8 cellular contexts compared by ENCODE assay signal in genomic region chr1:173866462-173866861, GRCh38. TPM values are rescaled to one million over a fixed set of nuclear protein-coding genes. Genes with fewer than 3 reads are reported as not detected.
DNase-seq lines count a peak whose midpoint lies in the region; ATAC-seq, FAIRE-seq and TF ChIP-seq lines count a peak whose summit lies in the region.

No MANE protein-coding gene starts in this region.

- no peak for ATAC-seq in body of pancreas

- H2BK120ac ChIP-seq in mesendoderm (ENCODE audit: low read depth, low read length), result no peak overlapping the region

- peak overlapping the region; percentile 75 for H3K4me3 ChIP-seq in AG09309 (ENCODE audit: control insufficient read depth, low read depth, low read length)
- H3K4me3 ChIP-seq in HUES48 (ENCODE audit: low read depth, low read length), result peak overlapping the region; percentile 97
- peak overlapping the region in 1 of 2 donors; percentile 88 for H3K4me3 ChIP-seq in body of pancreas
- peak overlapping the region; percentile 81 for H3K4me3 ChIP-seq in mesendoderm (ENCODE audit: low read length)

- H3K36me3 ChIP-seq in HUES48 (ENCODE audit: control insufficient read depth, insufficient read depth, low read length) (peaks cover 62% of the 10 kb centered on the region), body of pancreas (replicated peaks in 1 of 2; ENCODE audit: insufficient read depth in 1 of 2, low read depth in 2 of 2) (peaks cover 0 to 11% of the 10 kb centered on the region in 2 donors), mesendoderm (ENCODE audit: control insufficient read depth, insufficient read depth, low read length) (peaks cover 18% of the 10 kb centered on the region)

- 4 to 14% methylated on average over 1 of the region's 1 CpG for WGBS in body of pancreas, 2 donors
- no CpG with 5 or more reads among the region's 1 CpG for WGBS in mesendoderm (ENCODE audit: extremely low coverage, insufficient coverage, low lambda C conversion rate)

- H3K4me2 ChIP-seq in mesendoderm (ENCODE audit: low read length), result peak overlapping the region; percentile 84

- peaks cover 25% of the 10 kb centered on the region; the same call in 1 of the 2 replicates for H3K4me1 ChIP-seq in HUES48 (ENCODE audit: control insufficient read depth, insufficient read depth, low read length)
- peaks cover 59% of the 10 kb centered on the region for H3K4me1 ChIP-seq in body of pancreas
- H3K4me1 ChIP-seq in mesendoderm (ENCODE audit: control insufficient read depth, low read depth, low read length), result no peaks in the 10 kb centered on the region

- no peak overlapping the region for H3K4ac ChIP-seq in mesendoderm (ENCODE audit: low read depth, low read length)

- no peak overlapping the region for H2BK5ac ChIP-seq in mesendoderm (ENCODE audit: low read length)

- TF ChIP-seq CTCF in AG09309 (IDR thresholded peaks at IDR 0.05; ENCODE audit: control insufficient read depth, insufficient read depth, low read depth, low read length, missing control alignments) (no peak), body of pancreas (IDR thresholded peaks at IDR 0.05) (no peak)

- no peaks in the 10 kb centered on the region for H3K27me3 ChIP-seq in HUES48 (ENCODE audit: control insufficient read depth, insufficient read depth, low read length)
- no peaks in the 10 kb centered on the region for H3K27me3 ChIP-seq in body of pancreas
- H3K27me3 ChIP-seq in mesendoderm (ENCODE audit: insufficient read depth, low read length, poor library complexity), result no peaks in the 10 kb centered on the region

- no peak overlapping the region for H4K8ac ChIP-seq in mesendoderm (ENCODE audit: low read depth, low read length)

- FAIRE-seq in urothelium cell line (lab: Jason Lieb, UNC), result no peak

- peaks cover 37% of the 10 kb centered on the region for H3K79me2 ChIP-seq in mesendoderm (ENCODE audit: control insufficient read depth, insufficient read depth, low read length)

- no peak overlapping the region for H2BK15ac ChIP-seq in mesendoderm (replicated peaks; ENCODE audit: low read depth)

- intact Hi-C loops in body of pancreas (cut with DNase I), result loop anchor here (10.0 kb wide), 1 partner anchor 88 kb away; no protein-coding TSS in a partner anchor

- peaks cover 9% of the 10 kb centered on the region for H3K79me1 ChIP-seq in mesendoderm (ENCODE audit: low read length)

- no peak overlapping the region for H4K5ac ChIP-seq in mesendoderm (ENCODE audit: low read length)

- no peak for TF ChIP-seq POLR2A in body of pancreas (IDR thresholded peaks at IDR 0.05)

- peak overlapping the region; percentile 96 for H3K56ac ChIP-seq in mesendoderm (ENCODE audit: low read length)

- no peak for DNase-seq in AG09309 (ENCODE audit: low read depth)
- no peak for DNase-seq in body of pancreas
- no peak for DNase-seq in mesendoderm
- no peak for DNase-seq in NCI-H345 (lab: John Stamatoyannopoulos, UW)
- DNase-seq in urothelium cell line (ENCODE audit: low spot score), result no peak
- no peak for DNase-seq in stimulated activated CD4-positive, alpha-beta T cell treated with anti-CD3 and anti-CD28 coated beads, Interleukin-2, amount 100 ng/mL, for 24 hours
- no peak for DNase-seq in NCI-H2081 treated with DMSO at 0.1 percent for 48 hours (lab: John Stamatoyannopoulos, UW)

- H3K9me3 ChIP-seq in HUES48 (ENCODE audit: control insufficient read depth, insufficient read depth, low read length), result no peaks in the 10 kb centered on the region
- no peaks in the 10 kb centered on the region for H3K9me3 ChIP-seq in body of pancreas

- H3K27ac ChIP-seq in HUES48 (ENCODE audit: low read depth, low read length), result peak overlapping the region; percentile 94
- peak overlapping the region in 3 of 4 donors; percentile 96 to 98 (median 98) for H3K27ac ChIP-seq in body of pancreas
- H3K27ac ChIP-seq in mesendoderm (ENCODE audit: low read depth, low read length), result peak overlapping the region; percentile 36

- H3K9ac ChIP-seq in HUES48 (ENCODE audit: low read depth, low read length) (peak overlapping the region; percentile 99), mesendoderm (ENCODE audit: low read length) (peak overlapping the region; percentile 92)

- H3K18ac ChIP-seq in mesendoderm (ENCODE audit: low read length), result no peak overlapping the region

- H3K23ac ChIP-seq in mesendoderm (ENCODE audit: low read length), result peak overlapping the region; percentile 29

- no peak overlapping the region for H2AK5ac ChIP-seq in mesendoderm (ENCODE audit: low read length)

RNA-seq across cellular contexts. Expression of gene GAS5, which starts 1.3 kb away (rescaled TPM):
- total RNA-seq in body of pancreas, result 100 to 1,000 TPM; 413 to 570 TPM
- 441 TPM for polyA plus RNA-seq in mesendoderm (2013, experiment 1 of 2)
- 415 TPM for polyA plus RNA-seq in mesendoderm (2013, experiment 2 of 2)

RNA-seq across cellular contexts. Expression of gene ZBTB37, which starts 1.7 kb away (rescaled TPM):
- total RNA-seq in body of pancreas, result 1 to 10 TPM; 6.2 to 6.6 TPM
- 2.7 TPM for polyA plus RNA-seq in mesendoderm (2013, experiment 1 of 2)
- polyA plus RNA-seq in mesendoderm (2013, experiment 2 of 2), result 2.7 TPM

RNA-seq across cellular contexts. Expression of gene CENPL, which starts 41.8 kb away (rescaled TPM):
- total RNA-seq in body of pancreas, result 1 to 10 TPM in 1 of 2 donors, under 1 TPM in 1; 0.99 to 1.0 TPM
- polyA plus RNA-seq in mesendoderm (2013, experiment 1 of 2), result 10.6 TPM
- 10.4 TPM for polyA plus RNA-seq in mesendoderm (2013, experiment 2 of 2)

RNA-seq across cellular contexts. Expression of gene DARS2, which starts 42.0 kb away (rescaled TPM):
- 10 to 100 TPM in 1 of 2 donors, 1 to 10 TPM in 1; 7.5 to 11.2 TPM for total RNA-seq in body of pancreas
- 31.1 TPM for polyA plus RNA-seq in mesendoderm (2013, experiment 1 of 2)
- 29.8 TPM for polyA plus RNA-seq in mesendoderm (2013, experiment 2 of 2)

RNA-seq across cellular contexts. Expression of gene SERPINC1, which starts 50.7 kb away (rescaled TPM):
- not detected for total RNA-seq in body of pancreas
- not detected for polyA plus RNA-seq in mesendoderm (2013, experiment 1 of 2)
- not detected for polyA plus RNA-seq in mesendoderm (2013, experiment 2 of 2)

Comparison
In these comparisons a context has a peak if more than half of its experiments do, and no peak if none do; other contexts are left out.
1. H3K27ac ChIP-seq: peak in every context shown above with its lines; median percentile 98 in body of pancreas; 94 in HUES48; 36 in mesendoderm.